In the genomic region with DNA sequence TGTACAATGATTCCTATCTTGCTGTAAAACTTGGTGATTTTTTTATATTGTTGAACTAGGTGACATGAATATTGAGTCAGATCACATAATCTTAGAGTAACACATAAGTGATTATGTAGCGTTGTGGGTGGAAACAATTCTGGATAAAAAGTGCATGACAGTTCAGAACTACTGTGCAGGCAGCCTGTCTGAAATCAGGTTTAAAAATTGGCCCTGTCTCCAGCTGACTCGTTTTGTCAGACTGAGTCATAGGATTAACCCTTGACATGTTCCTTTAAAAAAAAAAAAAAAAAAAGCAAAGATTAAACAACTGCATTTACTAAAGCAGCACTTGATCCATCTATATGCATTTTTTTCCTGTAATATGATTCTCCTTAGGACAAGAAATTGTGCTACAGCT, we compare ENCODE assay signal across 10 cellular contexts.
DNase-seq lines count a peak whose midpoint lies in the region; ATAC-seq and TF ChIP-seq lines count a peak whose summit lies in the region.
"Had no signal": no experiment of that assay in that cellular context is flagged by ENCODE, and none has a peak within 500 bp of the region (broad histone marks: within the 10 kb centered on the region; RNA-seq: fewer than 3 reads in every experiment).

No MANE protein-coding gene starts in this region.

- 10% methylated on average over 2 of the region's 2 CpGs for WGBS in hepatocyte (ENCODE audit: low lambda C conversion rate, missing lambda C conversion rate)

- ATAC-seq in WTC11 (no peak), GM21723 (IDR thresholded peaks at IDR 0.05; ENCODE audit: unreplicated experiment) (no peak), HG02588 (IDR thresholded peaks at IDR 0.05; ENCODE audit: unreplicated experiment) (no peak)

- H3K4me3 ChIP-seq in hepatocyte = no peak overlapping the region
- H3K4me3 ChIP-seq: HAP-1 had no signal

- H3K4me1 Mint-ChIP-seq in WTC11 = peaks cover 82% of the 10 kb centered on the region

- no peaks in the 10 kb centered on the region for H3K27me3 ChIP-seq in hepatocyte

- no peak overlapping the region for H2AFZ ChIP-seq in hepatocyte

- peaks cover 48% of the 10 kb centered on the region for H3K4me1 ChIP-seq in hepatocyte (ENCODE audit: insufficient read depth)

- H3K9me3 Mint-ChIP-seq in WTC11 = no peaks in the 10 kb centered on the region

- no peak overlapping the region for H3K4me3 Mint-ChIP-seq in WTC11

- H3K9me2 ChIP-seq in hepatocyte (replicated peaks; ENCODE audit: insufficient read depth) = no peaks in the 10 kb centered on the region

- no peaks in the 10 kb centered on the region for H4K20me1 ChIP-seq in hepatocyte (ENCODE audit: insufficient read depth, poor library complexity, severe bottlenecking)

- peak; percentile 7 for DNase-seq in stimulated activated CD4-positive, alpha-beta T cell treated with anti-CD3 and anti-CD28 coated beads, Interleukin-4, amount 100 ng/mL, for 24 hours
- no peak for DNase-seq in stimulated activated CD4-positive, alpha-beta T cell treated with anti-CD3 and anti-CD28 coated beads, Interleukin-2, amount 100 ng/mL, for 24 hours
- no peak for DNase-seq in WTC11 (ENCODE audit: low spot score)
- peak; percentile 45 for DNase-seq in hepatocyte (ENCODE audit: low spot score)
- DNase-seq in effector CD4-positive, alpha-beta T cell = no peak
- no peak for DNase-seq in DMS114 treated with DMSO at 0.1 percent for 48 hours (lab: John Stamatoyannopoulos, UW; ENCODE audit: unreplicated experiment)
- DNase-seq: left cardiac atrium had no signal

- no peaks in the 10 kb centered on the region for H3K9me3 ChIP-seq in hepatocyte (ENCODE audit: low read depth)
- H3K9me3 ChIP-seq: HAP-1 had no signal

- POLR2A ChIA-PET in WTC11 (lab: Charles Lee) = interaction anchor here (0.6 kb wide), 1 partner anchor 972 kb away, joined by 6 read pairs; no protein-coding TSS in a partner anchor

- H3K27me3 Mint-ChIP-seq in WTC11 (ENCODE audit: low read depth) = no peaks in the 10 kb centered on the region

- CTCF ChIA-PET in WTC11 (lab: Charles Lee) = no interaction called here

- H3K27ac Mint-ChIP-seq in WTC11 = peak overlapping the region; percentile 57

- H3K36me3 ChIP-seq in hepatocyte (replicated peaks; ENCODE audit: insufficient read depth, low read depth) = no peaks in the 10 kb centered on the region
- H3K36me3 ChIP-seq: HAP-1 had no signal

- H3K36me3 Mint-ChIP-seq in WTC11 = no peaks in the 10 kb centered on the region

- peak overlapping the region; percentile 61 for H3K4me2 ChIP-seq in hepatocyte

- peaks cover 84% of the 10 kb centered on the region for H3K79me2 ChIP-seq in hepatocyte

- H3K27ac ChIP-seq in hepatocyte = peak overlapping the region; percentile 58

- TF ChIP-seq CTCF in WTC11 (IDR thresholded peaks at IDR 0.05) (no peak), hepatocyte (IDR thresholded peaks at IDR 0.05; ENCODE audit: poor library complexity) (no peak)

TF ChIP-seq in WTC11, 78 proteins besides CTCF, POLR2A, EP300 and RAD21:
- no peak for TF ChIP-seq PRRX2 (CRISPR knock-in tag; IDR thresholded peaks at IDR 0.05)
- TF ChIP-seq, protein P1, sequence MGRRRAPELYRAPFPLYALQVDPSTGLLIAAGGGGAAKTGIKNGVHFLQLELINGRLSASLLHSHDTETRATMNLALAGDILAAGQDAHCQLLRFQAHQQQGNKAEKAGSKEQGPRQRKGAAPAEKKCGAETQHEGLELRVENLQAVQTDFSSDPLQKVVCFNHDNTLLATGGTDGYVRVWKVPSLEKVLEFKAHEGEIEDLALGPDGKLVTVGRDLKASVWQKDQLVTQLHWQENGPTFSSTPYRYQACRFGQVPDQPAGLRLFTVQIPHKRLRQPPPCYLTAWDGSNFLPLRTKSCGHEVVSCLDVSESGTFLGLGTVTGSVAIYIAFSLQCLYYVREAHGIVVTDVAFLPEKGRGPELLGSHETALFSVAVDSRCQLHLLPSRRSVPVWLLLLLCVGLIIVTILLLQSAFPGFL (CRISPR knock-in tag; IDR thresholded peaks at IDR 0.05; ENCODE audit: borderline replicate concordance) = no peak
- no peak for TF ChIP-seq SP1 (CRISPR knock-in tag; conservative IDR thresholded peaks at IDR 0.05)
- TF ChIP-seq NR1H2 (CRISPR knock-in tag; IDR thresholded peaks at IDR 0.05) = no peak
- no peak for TF ChIP-seq JAZF1 (CRISPR knock-in tag; IDR thresholded peaks at IDR 0.05)
- no peak for TF ChIP-seq FOXP1 (CRISPR knock-in tag; IDR thresholded peaks at IDR 0.05; ENCODE audit: borderline replicate concordance)
- TF ChIP-seq ZNF138 (CRISPR knock-in tag; conservative IDR thresholded peaks at IDR 0.05) = no peak

Comparison
In these comparisons a context has a peak if more than half of its experiments do, and no peak if none do; other contexts are left out.
1. DNase-seq: peak in stimulated activated CD4-positive, alpha-beta T cell treated with anti-CD3 and anti-CD28 coated beads, Interleukin-4, amount 100 ng/mL, for 24 hours (single experiment) and hepatocyte (single experiment); none in stimulated activated CD4-positive, alpha-beta T cell treated with anti-CD3 and anti-CD28 coated beads, Interleukin-2, amount 100 ng/mL, for 24 hours (0 of 2), WTC11 (single experiment), effector CD4-positive, alpha-beta T cell (single experiment) and DMS114 treated with DMSO at 0.1 percent for 48 hours (single experiment).